ENCODE assay signal across 1 cellular context in genomic region chr11:61071208-61071681, GRCh38.
TF ChIP-seq lines count a peak whose summit lies in the region.

No MANE protein-coding gene starts in this region.

TF ChIP-seq in HepG2, 621 proteins besides CTCF, POLR2A, EP300 and RAD21 (continued from another document):
- TF ChIP-seq SKIL (CRISPR knock-in tag; IDR thresholded peaks at IDR 0.05; ENCODE audit: borderline replicate concordance) = no peak
